1 cellular context compared by ENCODE assay signal in the genomic region with DNA sequence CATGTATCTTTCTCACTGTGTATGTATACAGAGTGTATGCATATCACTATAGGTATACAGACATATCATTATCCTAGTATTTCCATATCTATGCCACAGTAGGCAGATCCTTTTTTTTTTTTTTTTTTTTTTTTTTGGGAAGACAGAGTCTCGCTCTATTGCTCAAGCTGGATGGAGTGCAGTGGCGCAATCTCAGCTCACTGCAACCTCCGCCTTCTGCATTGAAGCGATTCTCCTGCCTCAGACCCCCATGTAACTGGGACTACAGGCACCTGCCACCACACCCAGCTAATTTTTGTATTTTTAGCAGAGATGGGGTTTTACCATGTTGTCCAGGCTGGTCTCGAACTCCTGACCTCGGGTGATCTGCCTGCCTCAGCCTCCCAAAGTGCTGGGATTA. TPM values are rescaled to one million over a fixed set of nuclear protein-coding genes. Genes with fewer than 3 reads are reported as not detected.
"Had no signal": no experiment of that assay in that cellular context is flagged by ENCODE, and none has a peak within 500 bp of the region (broad histone marks: within the 10 kb centered on the region; RNA-seq: fewer than 3 reads in every experiment).

No MANE protein-coding gene starts in this region.

RNA-seq across cellular contexts. Expression of a gene that starts 32.0 kb away (rescaled TPM):
- total RNA-seq: ascending aorta had no signal
